10 cellular contexts compared by ENCODE assay signal in genomic region chr12:105706321-105706972, GRCh38.
DNase-seq lines count a peak whose midpoint lies in the region; ATAC-seq and TF ChIP-seq lines count a peak whose summit lies in the region.
"Had no signal": no experiment of that assay in that cellular context is flagged by ENCODE, and none has a peak within 500 bp of the region (broad histone marks: within the 10 kb centered on the region; RNA-seq: fewer than 3 reads in every experiment).

No MANE protein-coding gene starts in this region.

- DNase-seq in COLO668 (lab: John Stamatoyannopoulos, UW; ENCODE audit: unreplicated experiment) (peak; percentile 84), NCI-H146 (lab: John Stamatoyannopoulos, UW) (peak; percentile 65), lung microvascular endothelial cell (ENCODE audit: low read depth in 2 of 2) (peak; percentile 4 to 46)
- DNase-seq in activated naive CD4-positive, alpha-beta T cell treated with anti-CD3 and anti-CD28 coated beads, Interleukin-2, amount 10 ng/mL, durations not matched to agents 7 days and 5 days: no peak
- DNase-seq in central memory CD4-positive, alpha-beta T cell: no peak
- no peak for DNase-seq in activated naive CD4-positive, alpha-beta T cell (lab: John Stamatoyannopoulos, UW)

- H3K36me3 Mint-ChIP-seq in brain: no peaks in the 10 kb centered on the region
- H3K36me3 Mint-ChIP-seq in activated naive CD4-positive, alpha-beta T cell treated with anti-CD3 and anti-CD28 coated beads, Interleukin-2, amount 10 ng/mL, durations not matched to agents 7 days and 5 days: no peaks in the 10 kb centered on the region

- no peaks in the 10 kb centered on the region for H3K9me3 Mint-ChIP-seq in brain
- no peaks in the 10 kb centered on the region for H3K9me3 Mint-ChIP-seq in activated naive CD4-positive, alpha-beta T cell treated with anti-CD3 and anti-CD28 coated beads, Interleukin-2, amount 10 ng/mL, durations not matched to agents 7 days and 5 days
- H3K9me3 Mint-ChIP-seq: stimulated activated naive CD8-positive, alpha-beta T cell treated with anti-CD3 and anti-CD28 coated beads, Interleukin-15, Interleukin-2, amounts not matched to agents 100 ng/mL and 50 ng/mL, for 24 hours had no signal

- ATAC-seq in esophagus mucosa: no peak
- ATAC-seq: Panc1 had no signal

- CTCF ChIA-PET in activated naive CD4-positive, alpha-beta T cell treated with anti-CD3 and anti-CD28 coated beads, Interleukin-2, amount 10 ng/mL, durations not matched to agents 7 days and 5 days (lab: Charles Lee): interaction anchor here (0.9 to 3.1 kb wide), 5 partner anchors 286 to 518 kb away, joined by 4 to 15 read pairs (median 5); partner anchors contain the start of gene NUAK1

- H3K4me3 Mint-ChIP-seq in brain: no peak overlapping the region
- H3K4me3 Mint-ChIP-seq in activated naive CD4-positive, alpha-beta T cell treated with anti-CD3 and anti-CD28 coated beads, Interleukin-2, amount 10 ng/mL, durations not matched to agents 7 days and 5 days: no peak overlapping the region
- H3K4me3 Mint-ChIP-seq: stimulated activated naive CD8-positive, alpha-beta T cell treated with anti-CD3 and anti-CD28 coated beads, Interleukin-15, Interleukin-2, amounts not matched to agents 100 ng/mL and 50 ng/mL, for 24 hours had no signal

- no peak for TF ChIP-seq CTCF in brain (conservative IDR thresholded peaks at IDR 0.05)

- peaks cover 36% of the 10 kb centered on the region for H3K4me1 Mint-ChIP-seq in brain
- H3K4me1 Mint-ChIP-seq in activated naive CD4-positive, alpha-beta T cell treated with anti-CD3 and anti-CD28 coated beads, Interleukin-2, amount 10 ng/mL, durations not matched to agents 7 days and 5 days: no peaks in the 10 kb centered on the region

- peak overlapping the region in 3 of 5 experiments; percentile 32 to 68 (median 63) for H3K27ac Mint-ChIP-seq in brain
- no peak overlapping the region for H3K27ac Mint-ChIP-seq in activated naive CD4-positive, alpha-beta T cell treated with anti-CD3 and anti-CD28 coated beads, Interleukin-2, amount 10 ng/mL, durations not matched to agents 7 days and 5 days
- H3K27ac Mint-ChIP-seq: stimulated activated naive CD8-positive, alpha-beta T cell treated with anti-CD3 and anti-CD28 coated beads, Interleukin-15, Interleukin-2, amounts not matched to agents 100 ng/mL and 50 ng/mL, for 24 hours had no signal

- peaks cover 7% of the 10 kb centered on the region for H3K27me3 Mint-ChIP-seq in brain
- peaks cover 5% of the 10 kb centered on the region for H3K27me3 Mint-ChIP-seq in activated naive CD4-positive, alpha-beta T cell treated with anti-CD3 and anti-CD28 coated beads, Interleukin-2, amount 10 ng/mL, durations not matched to agents 7 days and 5 days

Comparison
In these comparisons a context has a peak if more than half of its experiments do, and no peak if none do; other contexts are left out.
1. DNase-seq: peak in COLO668 (single experiment), NCI-H146 (single experiment) and lung microvascular endothelial cell (2 of 2); none in activated naive CD4-positive, alpha-beta T cell treated with anti-CD3 and anti-CD28 coated beads, Interleukin-2, amount 10 ng/mL, durations not matched to agents 7 days and 5 days (single experiment), central memory CD4-positive, alpha-beta T cell (single experiment) and activated naive CD4-positive, alpha-beta T cell (0 of 4).